Comparison of ENCODE assay signal across 10 cellular contexts in the genomic region with DNA sequence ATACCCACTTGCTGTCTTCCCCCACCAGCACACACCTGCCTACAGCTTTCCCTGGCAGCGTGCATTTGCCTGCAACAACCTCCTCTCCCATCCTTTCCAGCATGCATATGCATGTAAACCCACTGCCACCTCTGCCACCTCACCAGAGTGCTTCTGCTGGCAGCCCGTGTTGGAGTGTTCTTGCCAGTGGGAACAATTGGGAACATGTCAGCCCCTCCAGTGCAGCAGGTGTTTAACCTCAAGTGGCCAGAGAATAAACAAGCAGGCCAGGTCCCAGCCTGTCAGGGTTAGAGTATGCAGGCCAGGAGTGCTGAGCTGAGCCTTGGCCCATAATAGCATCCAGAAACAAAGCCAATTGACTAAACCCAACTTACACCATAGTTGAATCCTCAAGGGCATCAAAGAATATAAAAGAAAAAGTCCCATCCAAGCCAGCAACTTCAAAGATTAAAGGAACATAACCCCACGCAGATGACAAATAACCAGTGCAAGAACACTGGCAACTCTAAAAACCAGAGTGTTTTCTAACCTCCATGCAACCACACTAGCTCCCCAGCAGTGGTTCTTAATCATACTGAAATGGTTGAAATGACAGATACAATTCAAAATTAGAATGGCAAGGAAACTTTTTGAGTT.
DNase-seq lines count a peak whose midpoint lies in the region; ATAC-seq, FAIRE-seq and TF ChIP-seq lines count a peak whose summit lies in the region.
"Had no signal": no experiment of that assay in that cellular context is flagged by ENCODE, and none has a peak within 500 bp of the region (broad histone marks: within the 10 kb centered on the region; RNA-seq: fewer than 3 reads in every experiment).

No MANE protein-coding gene starts in this region.

- WGBS in pancreas, 2 donors: 68 to 83% methylated on average over 3 of the region's 3 CpGs

- H3K4me3 Mint-ChIP-seq in activated T-cell treated with anti-CD3 and anti-CD28 coated beads, Interleukin-2, amount 50 U/mL, for 24 hours: peak overlapping the region; percentile 8
- H3K4me3 Mint-ChIP-seq: B cell had no signal

- no peaks in the 10 kb centered on the region for H3K27me3 ChIP-seq in pancreas

- H3K9me3 Mint-ChIP-seq in activated T-cell treated with anti-CD3 and anti-CD28 coated beads, Interleukin-2, amount 50 U/mL, for 24 hours: peaks cover 1% of the 10 kb centered on the region

- H3K27ac Mint-ChIP-seq in activated T-cell treated with anti-CD3 and anti-CD28 coated beads, Interleukin-2, amount 50 U/mL, for 24 hours: peak overlapping the region; percentile 72
- H3K27ac Mint-ChIP-seq: B cell had no signal

- no peaks in the 10 kb centered on the region for H3K36me3 ChIP-seq in pancreas
- no peaks in the 10 kb centered on the region for H3K36me3 ChIP-seq in kidney (ENCODE audit: control insufficient read depth in 1 of 2, insufficient read depth in 2 of 2, low read length in 2 of 2)

- no peak overlapping the region for H3K4me3 ChIP-seq in pancreas
- no peak overlapping the region for H3K4me3 ChIP-seq in kidney (ENCODE audit: low read length in 2 of 2)
- H3K4me3 ChIP-seq: SK-N-MC had no signal

- no peaks in the 10 kb centered on the region for H3K9me3 ChIP-seq in pancreas
- H3K9me3 ChIP-seq in kidney (ENCODE audit: control insufficient read depth in 1 of 2, low read length in 2 of 2): no peaks in the 10 kb centered on the region

- no peaks in the 10 kb centered on the region for H3K36me3 Mint-ChIP-seq in activated T-cell treated with anti-CD3 and anti-CD28 coated beads, Interleukin-2, amount 50 U/mL, for 24 hours (ENCODE audit: low read depth)

- peak; percentile 80 for ATAC-seq in GM21786 (IDR thresholded peaks at IDR 0.05; ENCODE audit: unreplicated experiment)
- ATAC-seq in HG03571 (IDR thresholded peaks at IDR 0.05; ENCODE audit: unreplicated experiment): peak; percentile 86
- ATAC-seq in pancreas: no peak

- no peak for DNase-seq in activated T-cell treated with anti-CD3 and anti-CD28 coated beads, Interleukin-2, amount 50 U/mL, for 24 hours
- DNase-seq in activated T-cell treated with anti-CD3 and anti-CD28 coated beads, Interleukin-2, amount 50 U/mL, for 1 hour: no peak
- DNase-seq in myocyte (ENCODE audit: low read depth): peak; percentile 60
- DNase-seq in pancreas: no peak
- no peak for DNase-seq in kidney
- DNase-seq in NCI-H1436 (lab: John Stamatoyannopoulos, UW): no peak

- H3K9ac ChIP-seq in kidney (ENCODE audit: low read length in 2 of 2): no peak overlapping the region

- FAIRE-seq in pancreas (lab: Jason Lieb, UNC) (no peak), kidney (lab: Jason Lieb, UNC) (no peak)

- H3K4me1 Mint-ChIP-seq in activated T-cell treated with anti-CD3 and anti-CD28 coated beads, Interleukin-2, amount 50 U/mL, for 24 hours (ENCODE audit: low read depth): peaks cover 22% of the 10 kb centered on the region
- H3K4me1 Mint-ChIP-seq: B cell had no signal

- TF ChIP-seq CTCF in pancreas (IDR thresholded peaks at IDR 0.05): no peak
- TF ChIP-seq CTCF in kidney (IDR thresholded peaks at IDR 0.05; ENCODE audit: borderline replicate concordance, extremely low read depth, insufficient read depth): no peak

- H3K27me3 Mint-ChIP-seq in activated T-cell treated with anti-CD3 and anti-CD28 coated beads, Interleukin-2, amount 50 U/mL, for 24 hours: peaks cover 3% of the 10 kb centered on the region
- H3K27me3 Mint-ChIP-seq: B cell had no signal

- intact Hi-C loops in pancreas (cut with DNase I) (no loop called here), kidney (cut with DNase I) (no loop called here)

- H3K27ac ChIP-seq in pancreas (no peak overlapping the region), kidney (ENCODE audit: low read depth in 2 of 2, low read length in 2 of 2) (no peak overlapping the region)
- H3K27ac ChIP-seq: SK-N-MC had no signal

- no peaks in the 10 kb centered on the region for H3K4me1 ChIP-seq in pancreas
- no peaks in the 10 kb centered on the region for H3K4me1 ChIP-seq in kidney (ENCODE audit: control insufficient read depth in 1 of 2, insufficient read depth in 1 of 2, low read depth in 1 of 2, low read length in 2 of 2)

Comparison
In these comparisons a context has a peak if more than half of its experiments do, and no peak if none do; other contexts are left out.
1. ATAC-seq: peak in GM21786 (single experiment) and HG03571 (single experiment); none in pancreas (0 of 4).